ENCODE assay signal across 10 cellular contexts in the genomic region with DNA sequence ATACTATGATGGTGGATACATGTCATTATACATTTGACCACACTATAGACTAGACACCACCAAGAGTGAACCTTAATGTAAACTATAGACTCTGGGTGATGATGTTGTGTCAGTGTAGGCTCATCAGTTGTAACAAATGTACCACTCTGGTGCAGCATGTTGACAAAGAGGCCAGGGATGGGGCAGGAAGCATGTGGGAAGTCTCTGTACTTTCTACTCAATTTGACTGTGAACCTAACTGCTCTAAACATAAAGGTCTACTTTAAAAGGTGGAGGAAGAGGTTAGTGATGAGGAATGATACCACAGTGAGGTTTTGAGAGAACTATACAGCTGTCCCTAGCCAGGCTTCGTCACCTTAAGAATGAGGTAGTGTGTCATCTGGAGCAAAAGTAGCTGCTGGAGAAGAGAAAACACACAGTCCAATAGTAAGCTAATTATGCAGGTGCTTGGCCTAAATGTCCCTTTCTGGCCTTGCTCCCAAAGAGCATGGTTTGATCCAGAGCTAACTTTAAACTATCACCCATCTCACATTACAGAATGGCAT. TPM values are rescaled to one million over a fixed set of nuclear protein-coding genes. Genes with fewer than 3 reads are reported as not detected.
DNase-seq lines count a peak whose midpoint lies in the region; ATAC-seq and TF ChIP-seq lines count a peak whose summit lies in the region.
"Had no signal": no experiment of that assay in that cellular context is flagged by ENCODE, and none has a peak within 500 bp of the region (broad histone marks: within the 10 kb centered on the region; RNA-seq: fewer than 3 reads in every experiment).

No MANE protein-coding gene starts in this region.

- CTCF ChIA-PET in GM10248 (lab: Yijun Ruan, JAX), result interaction anchor here (0.6 to 1.9 kb wide), 6 partner anchors 10 to 84 kb away, joined by 3 to 8 read pairs (median 4); no protein-coding TSS in a partner anchor

- H3K36me3 Mint-ChIP-seq in activated T-cell treated with anti-CD3 and anti-CD28 coated beads, Interleukin-2, amount 50 U/mL, for 72 hours (ENCODE audit: insufficient read depth in 2 of 2), result peaks cover 0 to 3% of the 10 kb centered on the region in 2 donors

- intact Hi-C loops in lower leg skin (cut with DNase I; ENCODE audit: low total_unique reads), result no loop called here

- no peaks in the 10 kb centered on the region for H3K9me3 Mint-ChIP-seq in activated T-cell treated with anti-CD3 and anti-CD28 coated beads, Interleukin-2, amount 50 U/mL, for 72 hours
- H3K9me3 Mint-ChIP-seq: GM23338 had no signal

- WGBS in lower leg skin, 2 donors, result 72 to 96% methylated on average over 1 of the region's 1 CpG

- H3K4me3 ChIP-seq in lower leg skin (ENCODE audit: low read depth, poor library complexity, severe bottlenecking), result no peak overlapping the region
- H3K4me3 ChIP-seq: GM23338 had no signal

- H3K4me1 Mint-ChIP-seq in activated T-cell treated with anti-CD3 and anti-CD28 coated beads, Interleukin-2, amount 50 U/mL, for 72 hours (ENCODE audit: low read depth), result peaks cover 28% of the 10 kb centered on the region

- DNase-seq in GM10248 (ENCODE audit: extremely low spot score), result peak; percentile 33
- DNase-seq in activated T-cell treated with anti-CD3 and anti-CD28 coated beads, Interleukin-2, amount 50 U/mL, for 72 hours, result peak; percentile 21 to 39
- no peak for DNase-seq in COLO668 (lab: John Stamatoyannopoulos, UW; ENCODE audit: unreplicated experiment)
- no peak for DNase-seq in NOMO-1 treated with DMSO at 0.1 percent for 48 hours (lab: John Stamatoyannopoulos, UW; ENCODE audit: unreplicated experiment)
- DNase-seq in GM19238 (ENCODE audit: insufficient read length, low spot score), result no peak
- no peak for DNase-seq in lower leg skin (ENCODE audit: low spot score in 2 of 2)
- DNase-seq: NCI-H146 had no signal

- no peak for TF ChIP-seq CTCF in GM10248 (IDR thresholded peaks at IDR 0.05; ENCODE audit: control extremely low read depth, extremely low read depth, low read depth, missing control alignments)
- TF ChIP-seq CTCF in lower leg skin (IDR thresholded peaks at IDR 0.05), result no peak

- H3K27ac Mint-ChIP-seq in activated T-cell treated with anti-CD3 and anti-CD28 coated beads, Interleukin-2, amount 50 U/mL, for 72 hours, result peak overlapping the region; percentile 3
- H3K27ac Mint-ChIP-seq: GM23338 had no signal

- POLR2A ChIA-PET in GM10248 (lab: Yijun Ruan, JAX), result interaction anchor here (0.5 kb wide), 1 partner anchor 52 kb away, joined by 3 read pairs; no protein-coding TSS in a partner anchor

- ATAC-seq in GM18873 (IDR thresholded peaks at IDR 0.05; ENCODE audit: low FRiP score, unreplicated experiment) (peak; percentile 48), HG02938 (IDR thresholded peaks at IDR 0.05; ENCODE audit: unreplicated experiment) (peak; percentile 71)
- peak; percentile 97 to 98 for ATAC-seq in activated T-cell treated with anti-CD3 and anti-CD28 coated beads, Interleukin-2, amount 50 U/mL, for 72 hours (replicated peaks in 1 of 2)
- ATAC-seq: GM23338 had no signal

- no peak for TF ChIP-seq POLR2A in lower leg skin (IDR thresholded peaks at IDR 0.05)

- peak overlapping the region in 1 of 2 donors; percentile 32 for H3K4me3 Mint-ChIP-seq in activated T-cell treated with anti-CD3 and anti-CD28 coated beads, Interleukin-2, amount 50 U/mL, for 72 hours
- H3K4me3 Mint-ChIP-seq: GM23338 had no signal

- no peaks in the 10 kb centered on the region for H3K27me3 Mint-ChIP-seq in activated T-cell treated with anti-CD3 and anti-CD28 coated beads, Interleukin-2, amount 50 U/mL, for 72 hours (ENCODE audit: low read depth)

RNA-seq across cellular contexts. Expression of gene GRSF1, which starts 38.4 kb away (rescaled TPM):
- total RNA-seq in activated T-cell treated with anti-CD3 and anti-CD28 coated beads, Interleukin-2, amount 50 U/mL, for 72 hours, result 100 to 1,000 TPM; 107 to 132 TPM
- total RNA-seq in lower leg skin, result 10 to 100 TPM; 38.6 to 56.9 (median 55.4) TPM

Comparison
In these comparisons a context has a peak if more than half of its experiments do, and no peak if none do; other contexts are left out.
1. DNase-seq: peak in GM10248 (single experiment) and activated T-cell treated with anti-CD3 and anti-CD28 coated beads, Interleukin-2, amount 50 U/mL, for 72 hours (2 of 2); none in COLO668 (single experiment), NOMO-1 treated with DMSO at 0.1 percent for 48 hours (single experiment), GM19238 (single experiment) and lower leg skin (0 of 2).
2. Peak in every context shown above with its lines, with median percentiles within 50 percentile points of each other: ATAC-seq.